29 cellular contexts compared by ENCODE assay signal in the genomic region with DNA sequence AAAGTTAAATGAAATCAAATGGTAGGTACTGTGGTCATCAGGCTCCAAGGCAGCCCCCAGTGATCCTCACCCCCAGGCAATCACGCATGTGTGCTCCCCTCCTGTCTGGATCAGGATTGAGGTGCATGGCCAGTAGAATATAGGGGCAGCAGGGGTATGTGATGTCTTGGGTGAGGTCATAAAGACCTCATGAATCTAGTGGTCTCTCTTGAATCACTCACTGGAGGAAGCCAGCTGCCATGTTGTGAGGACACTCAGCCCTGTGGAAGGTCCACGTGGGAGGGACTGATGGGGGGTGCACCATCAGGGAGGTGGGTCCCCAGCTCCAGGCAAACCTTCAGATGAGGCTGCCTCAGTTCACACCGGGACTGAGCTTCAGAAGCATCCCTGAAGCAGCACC. TPM values are rescaled to one million over a fixed set of nuclear protein-coding genes. Genes with fewer than 3 reads are reported as not detected.
DNase-seq lines count a peak whose midpoint lies in the region; FAIRE-seq and TF ChIP-seq lines count a peak whose summit lies in the region.
"Had no signal": no experiment of that assay in that cellular context is flagged by ENCODE, and none has a peak within 500 bp of the region (broad histone marks: within the 10 kb centered on the region; RNA-seq: fewer than 3 reads in every experiment).

No MANE protein-coding gene starts in this region.

- CTCF ChIA-PET in activated CD4-positive, alpha-beta memory T cell treated with anti-CD3 and anti-CD28 coated beads for 36 hours (lab: Charles Lee) = interaction anchor here (0.6 to 4.5 kb wide), 5 partner anchors 11 to 39 kb away, joined by 3 to 36 read pairs (median 8); no protein-coding TSS in a partner anchor
- CTCF ChIA-PET in activated CD4-positive, alpha-beta memory T cell treated with anti-CD3 and anti-CD28 coated beads, Interleukin-2, amount 10 ng/mL, durations not matched to agents 7 days and 5 days (lab: Charles Lee) = interaction anchor here (1.2 kb wide), 1 partner anchor 11 kb away, joined by 3 read pairs; no protein-coding TSS in a partner anchor

- H3K4me1 ChIP-seq in Loucy (ENCODE audit: insufficient read depth, low read length, poor library complexity, severe bottlenecking) = peaks cover 9% of the 10 kb centered on the region
- H3K4me1 ChIP-seq in spleen = peaks cover 0 to 45% (median 29%) of the 10 kb centered on the region in 6 donors
- H3K4me1 ChIP-seq: ascending aorta, pancreas had no signal

- no peak for DNase-seq in activated CD4-positive, alpha-beta memory T cell treated with anti-CD3 and anti-CD28 coated beads for 36 hours
- DNase-seq in activated CD4-positive, alpha-beta memory T cell treated with anti-CD3 and anti-CD28 coated beads, Interleukin-2, amount 10 ng/mL, durations not matched to agents 7 days and 5 days = no peak
- DNase-seq in bronchial epithelial cell (ENCODE audit: low read depth) (no peak), spleen (peak; percentile 58), SKM-1 treated with dmso at 0.1 percent for 144 hours (lab: John Stamatoyannopoulos, UW; ENCODE audit: unreplicated experiment) (no peak), putamen (ENCODE audit: low spot score) (no peak), H54 (ENCODE audit: insufficient read length, low spot score) (no peak)
- DNase-seq: activated gamma-delta T cell; caudate nucleus; dermis blood vessel endothelial cell; left ventricle myocardium inferior; NCI-H146; NCI-H510A; NK-92 treated with Interleukin-12 subunit alpha and Interleukin-12 subunit beta, amount 100 ng/mL, for 24 hours; pancreas; PC-9; right lobe of liver; Right ventricle myocardium superior; T1000 had no signal

- no peaks in the 10 kb centered on the region for H4K20me1 ChIP-seq in Loucy (ENCODE audit: insufficient read depth, low read length, poor library complexity, severe bottlenecking)

- H3K4me2 ChIP-seq in Loucy (ENCODE audit: low read depth, low read length, poor library complexity, severe bottlenecking) = peak overlapping the region; percentile 56
- H3K4me2 ChIP-seq: GM23338, PC-9 had no signal

- POLR2A ChIA-PET in activated CD4-positive, alpha-beta memory T cell treated with anti-CD3 and anti-CD28 coated beads for 36 hours (lab: Charles Lee) = interaction anchor here (1.2 kb wide), 1 partner anchor 48 kb away, joined by 6 read pairs; no protein-coding TSS in a partner anchor
- POLR2A ChIA-PET in activated CD4-positive, alpha-beta memory T cell treated with anti-CD3 and anti-CD28 coated beads, Interleukin-2, amount 10 ng/mL, durations not matched to agents 7 days and 5 days (lab: Charles Lee) = no interaction called here

- H3K79me2 ChIP-seq in Loucy (ENCODE audit: insufficient read depth, low read length) = no peaks in the 10 kb centered on the region

- H3K9me3 Mint-ChIP-seq in activated CD4-positive, alpha-beta memory T cell treated with anti-CD3 and anti-CD28 coated beads for 36 hours = peaks cover 3% of the 10 kb centered on the region
- H3K9me3 Mint-ChIP-seq in activated CD4-positive, alpha-beta memory T cell treated with anti-CD3 and anti-CD28 coated beads, Interleukin-2, amount 10 ng/mL, durations not matched to agents 7 days and 5 days = no peaks in the 10 kb centered on the region
- H3K9me3 Mint-ChIP-seq: GM23338, type B pancreatic cell had no signal

- 55 to 73% (median 64%) methylated on average over 3 of the region's 3 CpGs for WGBS in spleen, 5 donors

- H3K27ac Mint-ChIP-seq in activated CD4-positive, alpha-beta memory T cell treated with anti-CD3 and anti-CD28 coated beads for 36 hours = no peak overlapping the region
- H3K27ac Mint-ChIP-seq in activated CD4-positive, alpha-beta memory T cell treated with anti-CD3 and anti-CD28 coated beads, Interleukin-2, amount 10 ng/mL, durations not matched to agents 7 days and 5 days = no peak overlapping the region
- H3K27ac Mint-ChIP-seq: GM23338, mesothelial cell of epicardium, nephron, type B pancreatic cell had no signal

- H3K9me3 ChIP-seq in Loucy (ENCODE audit: insufficient read depth, low read depth, low read length) (no peaks in the 10 kb centered on the region), spleen (no peaks in the 10 kb centered on the region)
- H3K9me3 ChIP-seq: ascending aorta, left ventricle myocardium inferior, pancreas, right lobe of liver had no signal

- peaks cover 8% of the 10 kb centered on the region for H3K36me3 Mint-ChIP-seq in activated CD4-positive, alpha-beta memory T cell treated with anti-CD3 and anti-CD28 coated beads for 36 hours
- H3K36me3 Mint-ChIP-seq in activated CD4-positive, alpha-beta memory T cell treated with anti-CD3 and anti-CD28 coated beads, Interleukin-2, amount 10 ng/mL, durations not matched to agents 7 days and 5 days (ENCODE audit: low read depth) = no peaks in the 10 kb centered on the region
- H3K36me3 Mint-ChIP-seq: mesothelial cell of epicardium, type B pancreatic cell had no signal

- peaks cover 1% of the 10 kb centered on the region for H3K4me1 Mint-ChIP-seq in activated CD4-positive, alpha-beta memory T cell treated with anti-CD3 and anti-CD28 coated beads for 36 hours (ENCODE audit: low read depth)
- H3K4me1 Mint-ChIP-seq in activated CD4-positive, alpha-beta memory T cell treated with anti-CD3 and anti-CD28 coated beads, Interleukin-2, amount 10 ng/mL, durations not matched to agents 7 days and 5 days = peaks cover 36% of the 10 kb centered on the region
- H3K4me1 Mint-ChIP-seq: GM23338 had no signal

- H3F3A ChIP-seq in Loucy (ENCODE audit: low read depth) = no peaks in the 10 kb centered on the region; the same call in 1 of the 2 replicates

- peak; percentile 52 for FAIRE-seq in bronchial epithelial cell (lab: Jason Lieb, UNC)
- FAIRE-seq in H54 (lab: Jason Lieb, UNC) = no peak
- FAIRE-seq: endothelial cell of umbilical vein, GM18507, islet of Langerhans, pancreas had no signal

- intact Hi-C loops in activated CD4-positive, alpha-beta memory T cell treated with anti-CD3 and anti-CD28 coated beads for 36 hours (cut with micrococcal nuclease) = loop anchor here (1.0 to 5.0 kb wide), 5 partner anchors 11 to 182 kb away; no protein-coding TSS in a partner anchor
- intact Hi-C loops in spleen (cut with DNase I; ENCODE audit: low total_unique reads) = no loop called here

- TF ChIP-seq CTCF in Loucy (conservative IDR thresholded peaks at IDR 0.05; ENCODE audit: low read length) (no peak), bronchial epithelial cell (IDR thresholded peaks at IDR 0.05; ENCODE audit: insufficient read depth, low read length, severe bottlenecking) (no peak), spleen (IDR thresholded peaks at IDR 0.05 in 8 of 11, conservative IDR thresholded peaks at IDR 0.05 in 3 of 11) (no peak)

- TF ChIP-seq POLR2A in spleen (IDR thresholded peaks at IDR 0.05) = no peak
- TF ChIP-seq POLR2A in H54 (IDR thresholded peaks at IDR 0.05; ENCODE audit: low read depth, low read length) = no peak

- no peaks in the 10 kb centered on the region for H3K27me3 ChIP-seq in Loucy (ENCODE audit: insufficient read depth, low read length, poor library complexity, severe bottlenecking)
- H3K27me3 ChIP-seq in bronchial epithelial cell (ENCODE audit: control insufficient read depth, insufficient read depth, low read length) = peaks cover 6% of the 10 kb centered on the region
- peaks cover 2 to 43% (median 27%) of the 10 kb centered on the region in 7 donors for H3K27me3 ChIP-seq in spleen (replicated peaks in 1 of 7)

- peaks cover 1% of the 10 kb centered on the region for H3K27me3 Mint-ChIP-seq in activated CD4-positive, alpha-beta memory T cell treated with anti-CD3 and anti-CD28 coated beads for 36 hours
- H3K27me3 Mint-ChIP-seq in activated CD4-positive, alpha-beta memory T cell treated with anti-CD3 and anti-CD28 coated beads, Interleukin-2, amount 10 ng/mL, durations not matched to agents 7 days and 5 days = peaks cover 2% of the 10 kb centered on the region

- H3K9ac ChIP-seq in Loucy (ENCODE audit: low read depth, low read length, poor library complexity, severe bottlenecking) = peak overlapping the region; percentile 8

- peak overlapping the region; percentile 63 for H2AFZ ChIP-seq in Loucy (ENCODE audit: low read length)
- H2AFZ ChIP-seq: GM23338, PC-9 had no signal

- peak overlapping the region; percentile 24 for H3K4me3 ChIP-seq in Loucy (ENCODE audit: low read length, poor library complexity, severe bottlenecking)
- H3K4me3 ChIP-seq in bronchial epithelial cell (ENCODE audit: low read depth, low read length) = no peak overlapping the region
- no peak overlapping the region for H3K4me3 ChIP-seq in spleen
- H3K4me3 ChIP-seq: ascending aorta, GM23338, left ventricle myocardium inferior, pancreas, PC-9, right lobe of liver had no signal

- H3K27ac ChIP-seq in spleen = peak overlapping the region in 1 of 8 donors; percentile 16
- H3K27ac ChIP-seq: ascending aorta, left ventricle myocardium inferior, pancreas, PC-9, right lobe of liver had no signal

- H3K36me3 ChIP-seq in Loucy (ENCODE audit: insufficient read depth, low read length) (no peaks in the 10 kb centered on the region), bronchial epithelial cell (ENCODE audit: control insufficient read depth, insufficient read depth, low read length) (no peaks in the 10 kb centered on the region), spleen (no peaks in the 10 kb centered on the region)
- H3K36me3 ChIP-seq: ascending aorta, left ventricle myocardium inferior, pancreas, right lobe of liver had no signal

- peak overlapping the region; percentile 74 for H3K4me3 Mint-ChIP-seq in activated CD4-positive, alpha-beta memory T cell treated with anti-CD3 and anti-CD28 coated beads for 36 hours
- H3K4me3 Mint-ChIP-seq in activated CD4-positive, alpha-beta memory T cell treated with anti-CD3 and anti-CD28 coated beads, Interleukin-2, amount 10 ng/mL, durations not matched to agents 7 days and 5 days = no peak overlapping the region
- H3K4me3 Mint-ChIP-seq: GM23338, mesothelial cell of epicardium, nephron, type B pancreatic cell had no signal

- no peaks in the 10 kb centered on the region for H3K9me2 ChIP-seq in Loucy (replicated peaks; ENCODE audit: low read depth, low read length)

RNA-seq across cellular contexts. Expression of gene IL17REL, which starts 6.8 kb away (rescaled TPM):
- total RNA-seq in activated CD4-positive, alpha-beta memory T cell treated with anti-CD3 and anti-CD28 coated beads for 36 hours = 1 to 10 TPM in 1 of 2 experiments, under 1 TPM in 1; 0.73 to 1.1 TPM
- not detected for total RNA-seq in activated CD4-positive, alpha-beta memory T cell treated with anti-CD3 and anti-CD28 coated beads, Interleukin-2, amount 10 ng/mL, durations not matched to agents 7 days and 5 days
- total RNA-seq in bronchial epithelial cell (not detected in 2 replicates), spleen (1 to 10 TPM in 2 of 7 donors, under 1 TPM in 5; 0.23 to 1.9 (median 0.94) TPM)
- polyA plus RNA-seq in spleen = 1 to 10 TPM in 1 of 3 donors, under 1 TPM in 2; 0.21 to 1.2 (median 0.33) TPM
- total RNA-seq: A172, ascending aorta, left ventricle myocardium inferior, pancreas, PC-9, right lobe of liver, Right ventricle myocardium superior had no signal
- polyA plus RNA-seq: GM23338, pancreas had no signal

RNA-seq across cellular contexts. Expression of gene TTLL8, which starts 38.8 kb away (rescaled TPM):
- total RNA-seq in activated CD4-positive, alpha-beta memory T cell treated with anti-CD3 and anti-CD28 coated beads for 36 hours = not detected
- not detected for total RNA-seq in activated CD4-positive, alpha-beta memory T cell treated with anti-CD3 and anti-CD28 coated beads, Interleukin-2, amount 10 ng/mL, durations not matched to agents 7 days and 5 days
- total RNA-seq in bronchial epithelial cell (not detected in 2 replicates), spleen (not detected)
- not detected for polyA plus RNA-seq in spleen
- total RNA-seq: A172, ascending aorta, dermis blood vessel endothelial cell, endothelial cell of umbilical vein, GM23338, left ventricle myocardium inferior, pancreas, PC-9, right lobe of liver, Right ventricle myocardium superior had no signal
- polyA plus RNA-seq: endothelial cell of umbilical vein, GM23338, pancreas had no signal

RNA-seq across cellular contexts. Expression of gene PIM3, which starts 58.7 kb away (rescaled TPM):
- total RNA-seq in activated CD4-positive, alpha-beta memory T cell treated with anti-CD3 and anti-CD28 coated beads for 36 hours = 100 to 1,000 TPM; 222 to 231 TPM
- 10 to 100 TPM; 60.1 to 62.3 TPM for total RNA-seq in activated CD4-positive, alpha-beta memory T cell treated with anti-CD3 and anti-CD28 coated beads, Interleukin-2, amount 10 ng/mL, durations not matched to agents 7 days and 5 days
- 67.1 and 130 TPM in 2 replicates for total RNA-seq in bronchial epithelial cell
- 100 to 1,000 TPM in 5 of 7 donors, 10 to 100 TPM in 2; 72.1 to 134 (median 109) TPM for total RNA-seq in spleen
- polyA plus RNA-seq in spleen = 10 to 100 TPM; 49.5 to 84.4 (median 52.0) TPM
